In genomic region chr21:40841524-40842196, GRCh38 we compare ENCODE assay signal across 1 cellular context.
TF ChIP-seq lines count a peak whose summit lies in the region.

No MANE protein-coding gene starts in this region.

TF ChIP-seq in SK-N-SH treated with all-trans-retinoic acid at 6 μM for 48 hours, 23 proteins besides CTCF, POLR2A, EP300 and RAD21 (continued from another document):
- TF ChIP-seq, protein P1, sequence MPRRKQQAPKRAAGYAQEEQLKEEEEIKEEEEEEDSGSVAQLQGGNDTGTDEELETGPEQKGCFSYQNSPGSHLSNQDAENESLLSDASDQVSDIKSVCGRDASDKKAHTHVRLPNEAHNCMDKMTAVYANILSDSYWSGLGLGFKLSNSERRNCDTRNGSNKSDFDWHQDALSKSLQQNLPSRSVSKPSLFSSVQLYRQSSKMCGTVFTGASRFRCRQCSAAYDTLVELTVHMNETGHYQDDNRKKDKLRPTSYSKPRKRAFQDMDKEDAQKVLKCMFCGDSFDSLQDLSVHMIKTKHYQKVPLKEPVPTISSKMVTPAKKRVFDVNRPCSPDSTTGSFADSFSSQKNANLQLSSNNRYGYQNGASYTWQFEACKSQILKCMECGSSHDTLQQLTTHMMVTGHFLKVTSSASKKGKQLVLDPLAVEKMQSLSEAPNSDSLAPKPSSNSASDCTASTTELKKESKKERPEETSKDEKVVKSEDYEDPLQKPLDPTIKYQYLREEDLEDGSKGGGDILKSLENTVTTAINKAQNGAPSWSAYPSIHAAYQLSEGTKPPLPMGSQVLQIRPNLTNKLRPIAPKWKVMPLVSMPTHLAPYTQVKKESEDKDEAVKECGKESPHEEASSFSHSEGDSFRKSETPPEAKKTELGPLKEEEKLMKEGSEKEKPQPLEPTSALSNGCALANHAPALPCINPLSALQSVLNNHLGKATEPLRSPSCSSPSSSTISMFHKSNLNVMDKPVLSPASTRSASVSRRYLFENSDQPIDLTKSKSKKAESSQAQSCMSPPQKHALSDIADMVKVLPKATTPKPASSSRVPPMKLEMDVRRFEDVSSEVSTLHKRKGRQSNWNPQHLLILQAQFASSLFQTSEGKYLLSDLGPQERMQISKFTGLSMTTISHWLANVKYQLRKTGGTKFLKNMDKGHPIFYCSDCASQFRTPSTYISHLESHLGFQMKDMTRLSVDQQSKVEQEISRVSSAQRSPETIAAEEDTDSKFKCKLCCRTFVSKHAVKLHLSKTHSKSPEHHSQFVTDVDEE (CRISPR knock-in tag; IDR thresholded peaks at IDR 0.05): no peak
- no peak for TF ChIP-seq ZFP3 (CRISPR knock-in tag; IDR thresholded peaks at IDR 0.05)
- no peak for TF ChIP-seq CSDC2 (CRISPR knock-in tag; IDR thresholded peaks at IDR 0.05)
- no peak for TF ChIP-seq BACH2 (CRISPR knock-in tag; IDR thresholded peaks at IDR 0.05; ENCODE audit: borderline replicate concordance)
- TF ChIP-seq RARB (CRISPR knock-in tag; IDR thresholded peaks at IDR 0.05): no peak
- TF ChIP-seq ZFP30 (CRISPR knock-in tag; IDR thresholded peaks at IDR 0.05): no peak
- no peak for TF ChIP-seq TCF4 (CRISPR knock-in tag; IDR thresholded peaks at IDR 0.05; ENCODE audit: borderline replicate concordance)
- no peak for TF ChIP-seq GLIS3 (CRISPR knock-in tag; IDR thresholded peaks at IDR 0.05)
- TF ChIP-seq POU6F1 (CRISPR knock-in tag; IDR thresholded peaks at IDR 0.05; ENCODE audit: borderline replicate concordance, low read depth): no peak
- TF ChIP-seq PPARA (CRISPR knock-in tag; IDR thresholded peaks at IDR 0.05; ENCODE audit: borderline replicate concordance): no peak
- no peak for TF ChIP-seq ZNF70 (CRISPR knock-in tag; IDR thresholded peaks at IDR 0.05)
- TF ChIP-seq ZC3H10 (CRISPR knock-in tag; IDR thresholded peaks at IDR 0.05): no peak
- no peak for TF ChIP-seq CSRNP3 (CRISPR knock-in tag; IDR thresholded peaks at IDR 0.05)
- no peak for TF ChIP-seq ARNTL (CRISPR knock-in tag; IDR thresholded peaks at IDR 0.05; ENCODE audit: borderline replicate concordance, low read depth)
- no peak for TF ChIP-seq SNAI2 (CRISPR knock-in tag; IDR thresholded peaks at IDR 0.05)
- TF ChIP-seq ISL1 (CRISPR knock-in tag; IDR thresholded peaks at IDR 0.05): no peak
